Comparison of ENCODE assay signal across 17 cellular contexts in genomic region chr3:97871206-97871605, GRCh38. TPM values are rescaled to one million over a fixed set of nuclear protein-coding genes. Genes with fewer than 3 reads are reported as not detected.
A peak's percentile ranks its signal among the peaks of the same experiment; 100 is the strongest.
DNase-seq lines count a peak whose midpoint lies in the region; ATAC-seq and TF ChIP-seq lines count a peak whose summit lies in the region.
"Had no signal": no experiment of that assay in that cellular context is flagged by ENCODE, and none has a peak within 500 bp of the region (broad histone marks: within the 10 kb centered on the region; RNA-seq: fewer than 3 reads in every experiment).

No MANE protein-coding gene starts in this region.

- no peak overlapping the region for H3K4me3 ChIP-seq in adrenal gland
- H3K4me3 ChIP-seq in vagina: no peak overlapping the region
- H3K4me3 ChIP-seq in testis: no peak overlapping the region
- H3K4me3 ChIP-seq: heart right ventricle, K562 had no signal

- intact Hi-C loops in adrenal gland (cut with DNase I) (loop anchor here in 1 of 2 donors (10.0 kb wide), 1 partner anchor 46 kb away; the partner anchor contains the start of gene CRYBG3), vagina (cut with DNase I) (no loop called here), testis (cut with DNase I; ENCODE audit: low total_unique reads) (no loop called here)

- no peaks in the 10 kb centered on the region for H3K27me3 Mint-ChIP-seq in stimulated activated naive CD8-positive, alpha-beta T cell treated with anti-CD3 and anti-CD28 coated beads, Interleukin-15, Interleukin-2, amounts not matched to agents 100 ng/mL and 50 ng/mL, for 24 hours
- H3K27me3 Mint-ChIP-seq: naive thymus-derived CD4-positive, alpha-beta T cell had no signal

- no peaks in the 10 kb centered on the region for H3K36me3 ChIP-seq in adrenal gland (replicated peaks in 1 of 2)
- H3K36me3 ChIP-seq in vagina: no peaks in the 10 kb centered on the region
- H3K36me3 ChIP-seq in testis (ENCODE audit: low read depth, missing control alignments): no peaks in the 10 kb centered on the region

- TF ChIP-seq POLR2A in adrenal gland (IDR thresholded peaks at IDR 0.05): no peak
- TF ChIP-seq POLR2A in vagina (IDR thresholded peaks at IDR 0.05): no peak
- TF ChIP-seq POLR2A in testis (IDR thresholded peaks at IDR 0.05): no peak

- H3K27me3 ChIP-seq in adrenal gland: no peaks in the 10 kb centered on the region
- H3K27me3 ChIP-seq in vagina: no peaks in the 10 kb centered on the region
- no peaks in the 10 kb centered on the region for H3K27me3 ChIP-seq in testis
- H3K27me3 ChIP-seq: heart right ventricle had no signal

- H3K4me1 ChIP-seq in adrenal gland (replicated peaks in 1 of 2): peaks cover 5 to 25% of the 10 kb centered on the region in 2 donors
- peaks cover 27% of the 10 kb centered on the region for H3K4me1 ChIP-seq in vagina
- no peaks in the 10 kb centered on the region for H3K4me1 ChIP-seq in testis

- peaks cover 26% of the 10 kb centered on the region for H3K4me1 Mint-ChIP-seq in stimulated activated naive CD8-positive, alpha-beta T cell treated with anti-CD3 and anti-CD28 coated beads, Interleukin-15, Interleukin-2, amounts not matched to agents 100 ng/mL and 50 ng/mL, for 24 hours (ENCODE audit: low read depth)

- H3K36me3 Mint-ChIP-seq in stimulated activated naive CD8-positive, alpha-beta T cell treated with anti-CD3 and anti-CD28 coated beads, Interleukin-15, Interleukin-2, amounts not matched to agents 100 ng/mL and 50 ng/mL, for 24 hours (ENCODE audit: low read depth): peaks cover 9% of the 10 kb centered on the region

- peak overlapping the region in 3 of 5 donors; percentile 4 to 72 (median 72) for H3K27ac ChIP-seq in adrenal gland
- H3K27ac ChIP-seq in vagina: peak overlapping the region; percentile 63
- no peak overlapping the region for H3K27ac ChIP-seq in testis

- no peak for ATAC-seq in stimulated activated naive CD8-positive, alpha-beta T cell treated with anti-CD3 and anti-CD28 coated beads, Interleukin-15, Interleukin-2, amounts not matched to agents 100 U/mL and 50 U/mL, for 24 hours
- no peak for ATAC-seq in HG02571 (IDR thresholded peaks at IDR 0.05; ENCODE audit: unreplicated experiment)
- ATAC-seq: K562; naive thymus-derived CD4-positive, alpha-beta T cell; Right ventricle myocardium inferior had no signal

- TF ChIP-seq CTCF in adrenal gland (IDR thresholded peaks at IDR 0.05) (no peak), vagina (IDR thresholded peaks at IDR 0.05) (no peak), testis (IDR thresholded peaks at IDR 0.05) (no peak)

- H3K9me3 Mint-ChIP-seq in stimulated activated naive CD8-positive, alpha-beta T cell treated with anti-CD3 and anti-CD28 coated beads, Interleukin-15, Interleukin-2, amounts not matched to agents 100 ng/mL and 50 ng/mL, for 24 hours: no peaks in the 10 kb centered on the region

- peak overlapping the region; percentile 46 for H3K27ac Mint-ChIP-seq in stimulated activated naive CD8-positive, alpha-beta T cell treated with anti-CD3 and anti-CD28 coated beads, Interleukin-15, Interleukin-2, amounts not matched to agents 100 ng/mL and 50 ng/mL, for 24 hours

- no peak overlapping the region for H3K4me3 Mint-ChIP-seq in stimulated activated naive CD8-positive, alpha-beta T cell treated with anti-CD3 and anti-CD28 coated beads, Interleukin-15, Interleukin-2, amounts not matched to agents 100 ng/mL and 50 ng/mL, for 24 hours

- 72 to 76% (median 73%) methylated on average over 3 of the region's 3 CpGs for WGBS in adrenal gland, 4 donors
- WGBS in testis, 2 donors: 85% methylated on average over 3 of the region's 3 CpGs

- DNase-seq in stimulated activated naive CD8-positive, alpha-beta T cell treated with anti-CD3 and anti-CD28 coated beads, Interleukin-15, Interleukin-2, amounts not matched to agents 100 U/mL and 50 U/mL, for 24 hours: no peak
- DNase-seq in adrenal gland: no peak
- DNase-seq in fibroblast of the conjunctiva (ENCODE audit: low read depth): peak; percentile 55
- no peak for DNase-seq in vagina (ENCODE audit: extremely low spot score in 2 of 2)
- DNase-seq in testis: no peak
- DNase-seq in NCI-H1048 (lab: John Stamatoyannopoulos, UW): no peak
- DNase-seq: ACHN; activated naive CD4-positive, alpha-beta T cell treated with anti-CD3 and anti-CD28 coated beads, Interleukin-2, amount 50 U/mL, for 16 hours; activated T-cell treated with anti-CD3 and anti-CD28 coated beads, Interleukin-2, amount 50 U/mL, for 1 hour; effector memory CD4-positive, alpha-beta T cell; heart right ventricle; naive thymus-derived CD4-positive, alpha-beta T cell; NCI-H1930 had no signal

- H3K9me3 ChIP-seq in adrenal gland (replicated peaks in 1 of 3) (no peaks in the 10 kb centered on the region), vagina (no peaks in the 10 kb centered on the region), testis (no peaks in the 10 kb centered on the region)

RNA-seq across cellular contexts. Expression of gene CRYBG3, which starts 49.4 kb away (rescaled TPM):
- 10 to 100 TPM; 11.0 to 25.0 (median 15.8) TPM for total RNA-seq in adrenal gland
- polyA plus RNA-seq in adrenal gland: 1 to 10 TPM; 2.7 to 8.3 (median 3.1) TPM
- 22.6 TPM for total RNA-seq in vagina
- 10 to 100 TPM; 39.7 to 49.8 TPM for total RNA-seq in testis
- polyA plus RNA-seq in testis (ENCODE audit: insufficient read depth, low read depth, low replicate concordance): 47.6 TPM

Comparison
In these comparisons a context has a peak if more than half of its experiments do, and no peak if none do; other contexts are left out.
1. H3K27ac ChIP-seq: peak in adrenal gland (3 of 5) and vagina (single experiment); none in testis (0 of 2).